In the genomic region with DNA sequence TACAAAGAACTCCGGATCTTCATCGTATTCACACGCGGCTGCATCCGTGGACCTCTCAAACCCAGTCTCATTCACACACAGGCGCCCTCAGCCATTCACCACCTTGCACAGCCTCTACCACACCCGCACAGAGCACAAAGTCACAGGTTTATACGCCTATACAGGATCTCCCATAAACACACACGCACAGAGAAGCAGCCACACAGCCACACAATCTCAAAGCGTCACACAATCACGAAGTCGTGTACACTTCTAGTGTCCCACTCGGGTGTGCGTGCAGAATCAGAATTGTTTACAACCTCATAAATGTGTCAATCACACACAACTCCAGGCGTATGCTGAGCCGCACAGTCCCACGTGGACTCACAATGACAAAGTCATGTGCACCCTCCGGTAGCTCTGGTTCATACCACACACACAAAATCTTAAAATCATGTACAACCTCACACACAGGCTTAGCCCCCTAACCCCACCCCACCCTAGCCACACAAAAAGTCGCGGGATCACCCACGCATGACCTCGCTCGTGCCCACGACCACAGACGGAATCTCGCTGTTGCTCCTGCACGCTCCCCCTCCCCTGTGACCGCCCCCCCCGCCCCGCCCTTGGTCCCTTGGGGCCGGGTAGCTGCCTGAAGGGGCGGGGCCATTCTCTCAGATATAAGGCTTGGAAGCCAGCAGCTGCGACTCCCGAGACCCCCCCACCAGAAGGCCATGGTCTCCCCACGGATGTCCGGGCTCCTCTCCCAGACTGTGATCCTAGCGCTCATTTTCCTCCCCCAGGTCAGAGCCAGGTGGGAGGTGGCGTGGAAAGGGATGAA, we compare ENCODE assay signal across 8 cellular contexts. TPM values are rescaled to one million over a fixed set of nuclear protein-coding genes. Genes with fewer than 3 reads are reported as not detected.
DNase-seq lines count a peak whose midpoint lies in the region; ATAC-seq, FAIRE-seq and TF ChIP-seq lines count a peak whose summit lies in the region.

A gene with protein sequence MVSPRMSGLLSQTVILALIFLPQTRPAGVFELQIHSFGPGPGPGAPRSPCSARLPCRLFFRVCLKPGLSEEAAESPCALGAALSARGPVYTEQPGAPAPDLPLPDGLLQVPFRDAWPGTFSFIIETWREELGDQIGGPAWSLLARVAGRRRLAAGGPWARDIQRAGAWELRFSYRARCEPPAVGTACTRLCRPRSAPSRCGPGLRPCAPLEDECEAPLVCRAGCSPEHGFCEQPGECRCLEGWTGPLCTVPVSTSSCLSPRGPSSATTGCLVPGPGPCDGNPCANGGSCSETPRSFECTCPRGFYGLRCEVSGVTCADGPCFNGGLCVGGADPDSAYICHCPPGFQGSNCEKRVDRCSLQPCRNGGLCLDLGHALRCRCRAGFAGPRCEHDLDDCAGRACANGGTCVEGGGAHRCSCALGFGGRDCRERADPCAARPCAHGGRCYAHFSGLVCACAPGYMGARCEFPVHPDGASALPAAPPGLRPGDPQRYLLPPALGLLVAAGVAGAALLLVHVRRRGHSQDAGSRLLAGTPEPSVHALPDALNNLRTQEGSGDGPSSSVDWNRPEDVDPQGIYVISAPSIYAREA (plus strand): TSS at position 686 of the 820 bp plus-strand sequence. CDS start 28 bp downstream, at position 714.

- no peak within 1 kb of the TSS for H3K23ac ChIP-seq in H1 (ENCODE audit: insufficient read length)

- peak within 1 kb of the TSS; percentile 86 for H3K4me3 ChIP-seq in BLaER1
- H3K4me3 ChIP-seq in HUES64 (ENCODE audit: low read length): peak within 1 kb of the TSS; percentile 67
- peak within 1 kb of the TSS; percentile 28 to 52 for H3K4me3 ChIP-seq in Panc1 (ENCODE audit: low read depth in 2 of 2, low read length in 2 of 2)
- H3K4me3 ChIP-seq in H1 (ENCODE audit: extremely low read depth in 1 of 4, insufficient read depth in 2 of 4, low read depth in 3 of 4, low read length in 4 of 4): peak within 1 kb of the TSS; percentile 53 to 85 (median 60)
- H3K4me3 ChIP-seq in skeletal muscle satellite cell (ENCODE audit: low read length): peak within 1 kb of the TSS; percentile 47

- H3K4me1 ChIP-seq in BLaER1 (peaks cover 38% of the 10 kb centered on the region), HUES64 (ENCODE audit: insufficient read depth, low read length) (0 out of 2 replicates have a peak, but pooled peaks cover 4% of the 10 kb centered on the region), Panc1 (ENCODE audit: control insufficient read depth, insufficient read depth, low read length) (peaks cover 23% of the 10 kb centered on the region), H1 (replicated peaks in 1 of 4; ENCODE audit: control insufficient read depth in 3 of 4, insufficient read depth in 4 of 4, low read length in 3 of 4) (peaks cover 4 to 6% (median 5%) of the 10 kb centered on the region in 4 experiments; a peak in 5 of 7 replicates), skeletal muscle satellite cell (ENCODE audit: control insufficient read depth, insufficient read depth, low read length) (peaks cover 13% of the 10 kb centered on the region)

- H3K9ac ChIP-seq in BLaER1: peak within 1 kb of the TSS; percentile 79
- peak within 1 kb of the TSS; percentile 19; the same call in 1 of the 2 replicates for H3K9ac ChIP-seq in HUES64 (ENCODE audit: low read depth, low read length)
- H3K9ac ChIP-seq in H1 (replicated peaks in 1 of 4; ENCODE audit: extremely low read depth in 1 of 4, low read depth in 3 of 4, low read length in 3 of 4): peak within 1 kb of the TSS in 2 of 4 experiments; percentile 27 to 48; a peak in 3 of 7 replicates
- no peak within 1 kb of the TSS for H3K9ac ChIP-seq in skeletal muscle satellite cell (ENCODE audit: low read depth, low read length)

- peak within 1 kb of the TSS; percentile 98 for H3K4me2 ChIP-seq in BLaER1
- peak within 1 kb of the TSS; percentile 87 for H3K4me2 ChIP-seq in H1 (ENCODE audit: insufficient read depth in 1 of 2, low read depth in 2 of 2, low read length in 2 of 2)
- peak within 1 kb of the TSS; percentile 75 for H3K4me2 ChIP-seq in skeletal muscle satellite cell (ENCODE audit: low read length)

- H3K23me2 ChIP-seq in H1 (ENCODE audit: low read depth, low read length): peaks cover 15% of the 10 kb centered on the region

- H2AK5ac ChIP-seq in H1 (ENCODE audit: low read depth, low read length): peak within 1 kb of the TSS; percentile 54; the same call in 1 of the 2 replicates

- H4K8ac ChIP-seq in H1 (ENCODE audit: extremely low read depth, insufficient read depth, low read length): peak within 1 kb of the TSS; percentile 77

- peak; percentile 19 for FAIRE-seq in H1 (lab: Jason Lieb, UNC)

- no peak for TF ChIP-seq RAD21 in H1 (IDR thresholded peaks at IDR 0.05 in 1 of 2, conservative IDR thresholded peaks at IDR 0.05 in 1 of 2; ENCODE audit: low read depth in 2 of 2, low read length in 2 of 2)

- peak; percentile 99 for DNase-seq in Panc1 (ENCODE audit: low read depth, low spot score)
- peak in 1 of 2 experiments; percentile 57 for DNase-seq in H1 (ENCODE audit: low read depth in 1 of 2, low spot score in 2 of 2)
- no peak for DNase-seq in activated effector memory CD4-positive, alpha-beta T cell treated with anti-CD3 and anti-CD28 coated beads, Interleukin-2, amount 50 U/mL, for 16 hours
- no peak for DNase-seq in LoVo (ENCODE audit: low spot score)

- no TSS peak for BruUV-seq in Panc1 (replicated peaks; lab: Mats Ljungman, UMichigan)

- peak within 1 kb of the TSS; percentile 97 for H3K4ac ChIP-seq in H1 (replicated peaks; ENCODE audit: insufficient read length, low read depth, low read length)

- H3K18ac ChIP-seq in H1 (ENCODE audit: extremely low read depth, low read length): peak within 1 kb of the TSS; percentile 78

- H3K36me3 ChIP-seq in BLaER1: peaks cover 10% of the 10 kb centered on the region; the same call in 1 of the 2 replicates
- no peaks in the 10 kb centered on the region for H3K36me3 ChIP-seq in HUES64 (ENCODE audit: insufficient read depth, low read length)
- no peaks in the 10 kb centered on the region for H3K36me3 ChIP-seq in Panc1 (ENCODE audit: control insufficient read depth, insufficient read depth, low read length)
- no peaks in the 10 kb centered on the region for H3K36me3 ChIP-seq in H1 (ENCODE audit: control insufficient read depth in 2 of 4, insufficient read depth in 4 of 4, low read length in 3 of 4)
- H3K36me3 ChIP-seq in skeletal muscle satellite cell (ENCODE audit: insufficient read depth, low read length): no peaks in the 10 kb centered on the region

- no peak for TF ChIP-seq CTCF in Panc1 (IDR thresholded peaks at IDR 0.05)
- no peak for TF ChIP-seq CTCF in H1 (IDR thresholded peaks at IDR 0.05; ENCODE audit: control extremely low read depth in 1 of 3, insufficient read depth in 1 of 3, low read depth in 1 of 3, low read length in 3 of 3)

- TF ChIP-seq POLR2A in H1 (IDR thresholded peaks at IDR 0.05; ENCODE audit: control extremely low read depth in 1 of 2, low read depth in 2 of 2, low read length in 2 of 2): no peak; a peak in 1 of 3 replicates

- peak within 1 kb of the TSS; percentile 75; the same call in 1 of the 2 replicates for H2AFZ ChIP-seq in H1 (ENCODE audit: low read length)

- H2BK5ac ChIP-seq in H1 (ENCODE audit: low read depth, low read length): peak within 1 kb of the TSS; percentile 60; the same call in 1 of the 2 replicates

- in situ Hi-C loops in Panc1 (cut with HindIII; ENCODE audit: low pct_unique_long_range_greater_than_20kb, low sequenced_read_pairs): no loop called here

- ATAC-seq in Panc1 (peak; percentile 65), HG02623 (IDR thresholded peaks at IDR 0.05; ENCODE audit: unreplicated experiment) (no peak)

- no peaks in the 10 kb centered on the region for H3K79me2 ChIP-seq in H1 (ENCODE audit: control insufficient read depth in 1 of 2, insufficient read depth in 2 of 2, low read length in 2 of 2)

- H4K91ac ChIP-seq in H1 (replicated peaks; ENCODE audit: insufficient read length, low read length): peak within 1 kb of the TSS; percentile 81

- peak within 1 kb of the TSS; percentile 2 for H4K5ac ChIP-seq in H1 (ENCODE audit: insufficient read length, low read depth, low read length)

- peak within 1 kb of the TSS; percentile 91 for H2BK120ac ChIP-seq in H1 (replicated peaks; ENCODE audit: low read depth, low read length)

- H3K79me1 ChIP-seq in H1 (ENCODE audit: low read depth, low read length): no peaks in the 10 kb centered on the region

- H4K20me1 ChIP-seq in BLaER1 (no peaks in the 10 kb centered on the region), H1 (replicated peaks in 1 of 2; ENCODE audit: control insufficient read depth in 1 of 2, insufficient read depth in 2 of 2, low read length in 2 of 2) (no peaks in the 10 kb centered on the region)

- CTCF ChIA-PET in Panc1 (lab: Charles Lee): interaction anchor here (0.6 to 4.9 kb wide), 41 partner anchors 8 to 822 kb away, joined by 3 to 130 read pairs (median 5); partner anchors contain the start of genes DYRK1B, EID2, EID2B and FBL
- CTCF ChIA-PET in H1 (lab: Charles Lee; ENCODE audit: partially characterized antibody): interaction anchor here (0.6 to 6.5 kb wide), 14 partner anchors 9 to 246 kb away, joined by 3 to 47 read pairs (median 4); partner anchors contain the start of gene EID2B

- H2BK20ac ChIP-seq in H1 (ENCODE audit: low read length): peak within 1 kb of the TSS; percentile 34; the same call in 1 of the 2 replicates

- H3K9me3 ChIP-seq in BLaER1: no peaks in the 10 kb centered on the region
- no peaks in the 10 kb centered on the region for H3K9me3 ChIP-seq in HUES64 (ENCODE audit: insufficient read depth, low read depth, low read length)
- H3K9me3 ChIP-seq in Panc1 (ENCODE audit: control insufficient read depth, insufficient read depth, low read depth, low read length): no peaks in the 10 kb centered on the region
- H3K9me3 ChIP-seq in H1 (ENCODE audit: insufficient read depth in 2 of 2, low read depth in 1 of 2, low read length in 1 of 2): peaks cover 0 to 8% of the 10 kb centered on the region in 2 experiments; a peak in 3 of 4 replicates
- no peaks in the 10 kb centered on the region for H3K9me3 ChIP-seq in skeletal muscle satellite cell (replicated peaks; ENCODE audit: low read length)

- peak within 1 kb of the TSS; percentile 86 for H2BK12ac ChIP-seq in H1 (ENCODE audit: low read depth, low read length)

- WGBS in HUES64: 4% methylated on average over 35 of the region's 38 CpGs
- WGBS in H1 (ENCODE audit: extremely low coverage in 1 of 2, insufficient coverage in 1 of 2, insufficient read length in 1 of 2, insufficient replicate concordance in 2 of 2, low coverage in 1 of 2, low lambda C conversion rate in 2 of 2, missing lambda C conversion rate in 1 of 2), 2 experiments: 7% methylated on average over 25 of the region's 38 CpGs; no CpG with 5 or more reads in 1 of the 2 experiments

- H2BK15ac ChIP-seq in H1 (ENCODE audit: low read length): peak within 1 kb of the TSS; percentile 94; the same call in 1 of the 2 replicates

- TF ChIP-seq EP300 in H1 (IDR thresholded peaks at IDR 0.05; ENCODE audit: borderline replicate concordance in 1 of 2, low read depth in 2 of 2, low read length in 2 of 2): no peak

- no peak within 1 kb of the TSS for H3K14ac ChIP-seq in H1 (ENCODE audit: insufficient read length)

- intact Hi-C loops in Panc1 (cut with micrococcal nuclease; ENCODE audit: unreplicated experiment): loop anchor here (2.0 kb wide), 2 partner anchors 34 to 58 kb away; partner anchors contain the start of gene EID2B

- H3K27ac ChIP-seq in BLaER1 (peak within 1 kb of the TSS; percentile 78), HUES64 (ENCODE audit: low read depth, low read length) (no peak within 1 kb of the TSS), Panc1 (ENCODE audit: low read length) (peak within 1 kb of the TSS; percentile 2), H1 (ENCODE audit: low read depth, low read length) (no peak within 1 kb of the TSS)

- H3K27me3 ChIP-seq in BLaER1 (0 out of 2 replicates have a peak, but pooled peaks cover 5% of the 10 kb centered on the region), HUES64 (ENCODE audit: insufficient read depth, low read length) (peaks cover 62% of the 10 kb centered on the region), Panc1 (ENCODE audit: control insufficient read depth, insufficient read depth, low read length) (peaks cover 8% of the 10 kb centered on the region), H1 (replicated peaks in 1 of 4; ENCODE audit: control insufficient read depth in 3 of 4, extremely low read depth in 1 of 4, insufficient read depth in 3 of 4, low read length in 3 of 4) (peaks cover 17 to 53% (median 46%) of the 10 kb centered on the region in 4 experiments), skeletal muscle satellite cell (ENCODE audit: control insufficient read depth, insufficient read depth, low read length) (peaks cover 41% of the 10 kb centered on the region)

- peak within 1 kb of the TSS; percentile 9 for H3K56ac ChIP-seq in H1 (replicated peaks; ENCODE audit: insufficient read length, low read depth, low read length)

- POLR2A ChIA-PET in Panc1 (lab: Charles Lee) (interaction anchor here (0.5 to 6.6 kb wide), 35 partner anchors 8 to 828 kb away, joined by 3 to 66 read pairs (median 5); partner anchors contain the start of genes EID2B, PSMC4, RPS16 and SAMD4B), H1 (lab: Charles Lee; ENCODE audit: partially characterized antibody) (interaction anchor here (0.7 to 11.1 kb wide), 18 partner anchors 9 to 108 kb away, joined by 3 to 96 read pairs (median 6); partner anchors contain the start of genes EID2B, MED29, PAF1 and PLEKHG2)

RNA-seq across cellular contexts. Expression of the gene that starts here (rescaled TPM):
- 6.2 TPM for polyA plus RNA-seq in HUES64 (2013, experiment 1 of 2)
- 9.3 TPM for polyA plus RNA-seq in HUES64 (2013, experiment 2 of 2)
- 76.9 TPM for total RNA-seq in Panc1 (2021; ENCODE audit: unreplicated experiment)
- 106 TPM for polyA plus RNA-seq in Panc1 (2012; ENCODE audit: insufficient read length)
- total RNA-seq in H1 (2021; fragmentation: NEBNext Ultra II Directional; extraction: Animal tissue kit (Norgen Biotek cat#: 25700)): 11.3 and 12.2 TPM in 2 replicates
- polyA plus RNA-seq in H1 (2011; rRNA removed): 13.8 and 16.6 TPM in 2 replicates
- polyA plus RNA-seq in H1 (2011; cell fraction: cytosol; rRNA removed): 10.9 TPM
- polyA plus RNA-seq in H1 (2011; cell fraction: nucleus; rRNA removed): 13.1 TPM
- polyA plus RNA-seq in H1 (2012, experiment 1 of 2): 4.0 to 10.2 TPM (median 8.6 TPM) in 4 replicates
- polyA plus RNA-seq in H1 (2012, experiment 2 of 2): 6.7 TPM
- polyA plus RNA-seq in H1 (2013, experiment 1 of 2): 63.8 TPM
- polyA plus RNA-seq in H1 (2013, experiment 2 of 2): 53.9 TPM
- polyA minus RNA-seq in H1 (2011; rRNA and poly(A)+ RNA removed): 1.2 and 1.6 TPM in 2 replicates
- polyA minus RNA-seq in H1 (2011; cell fraction: cytosol; rRNA and poly(A)+ RNA removed): 4.3 TPM
- 3.9 TPM for polyA minus RNA-seq in H1 (2011; cell fraction: nucleus; rRNA and poly(A)+ RNA removed)
- total RNA-seq in skeletal muscle satellite cell (2012; rRNA removed): 0.76 and 0.87 TPM in 2 replicates

Comparison
In these comparisons a context has a peak if more than half of its experiments do, and no peak if none do; other contexts are left out.
1. H3K27ac ChIP-seq: peak in BLaER1 (single experiment) and Panc1 (single experiment); none in HUES64 (single experiment) and H1 (single experiment).
2. Peak in every context shown above with its lines, with median percentiles within 50 percentile points of each other: H3K4me2 ChIP-seq and H3K4me3 ChIP-seq.